In genomic region chr1:214537219-214537618, GRCh38 we compare ENCODE assay signal across 17 cellular contexts. TPM values are rescaled to one million over a fixed set of nuclear protein-coding genes. Genes with fewer than 3 reads are reported as not detected.
DNase-seq lines count a peak whose midpoint lies in the region; ATAC-seq, FAIRE-seq and TF ChIP-seq lines count a peak whose summit lies in the region.
"Had no signal": no experiment of that assay in that cellular context is flagged by ENCODE, and none has a peak within 500 bp of the region (broad histone marks: within the 10 kb centered on the region; RNA-seq: fewer than 3 reads in every experiment).

No MANE protein-coding gene starts in this region.

- WGBS in trophoblast cell (ENCODE audit: extremely low coverage, insufficient coverage, insufficient read length), result no CpG with 5 or more reads among the region's 5 CpGs

- H4K12ac ChIP-seq in trophoblast cell (ENCODE audit: low read depth, low read length), result no peak overlapping the region

- peaks cover 0 to 2% of the 10 kb centered on the region in 2 experiments for H3K4me1 ChIP-seq in trophoblast cell (ENCODE audit: control insufficient read depth in 1 of 2, insufficient read depth in 2 of 2, low read length in 2 of 2)
- H3K4me1 ChIP-seq: colonic mucosa, Peyer's patch had no signal

- no peak overlapping the region for H3K27ac Mint-ChIP-seq in activated naive CD4-positive, alpha-beta T cell treated with anti-CD3 and anti-CD28 coated beads, Interleukin-2, amount 50 U/mL, for 72 hours
- H3K27ac Mint-ChIP-seq: T-helper 1 cell treated with Interleukin-12 subunit alpha and Interleukin-12 subunit beta and Interleukin-4 antibody, amounts not matched to agents 30 μg/mL and 1 μg/mL, for 36 hours had no signal

- peaks cover 4% of the 10 kb centered on the region for H3K9me3 ChIP-seq in trophoblast cell (ENCODE audit: insufficient read depth, low read depth, low read length)
- H3K9me3 ChIP-seq: colonic mucosa, Peyer's patch, stomach had no signal

- FAIRE-seq in HTR-8/SVneo (lab: Jason Lieb, UNC) (peak; percentile 33), bronchial epithelial cell (lab: Jason Lieb, UNC) (no peak)
- FAIRE-seq: GM18507, H54 had no signal

- no peak overlapping the region for H4K8ac ChIP-seq in trophoblast cell (ENCODE audit: low read depth, low read length)

- no peak overlapping the region for H2AK5ac ChIP-seq in trophoblast cell (ENCODE audit: low read length)

- H3K79me2 ChIP-seq in trophoblast cell (ENCODE audit: control insufficient read depth, insufficient read depth, low read length, poor library complexity), result peaks cover 14% of the 10 kb centered on the region

- H3K27ac ChIP-seq in trophoblast cell (ENCODE audit: low read depth, low read length), result no peak overlapping the region
- H3K27ac ChIP-seq: colonic mucosa, KMS-11, Peyer's patch had no signal

- no peaks in the 10 kb centered on the region for H3K27me3 ChIP-seq in bronchial epithelial cell (ENCODE audit: control insufficient read depth, insufficient read depth, low read length)
- H3K27me3 ChIP-seq in trophoblast cell (ENCODE audit: insufficient read depth, low read length), result no peaks in the 10 kb centered on the region
- H3K27me3 ChIP-seq: colonic mucosa, Peyer's patch, stomach had no signal

- no peak overlapping the region for H2BK120ac ChIP-seq in trophoblast cell (ENCODE audit: insufficient read depth, low read length, poor library complexity)

- no peak overlapping the region for H3K9ac ChIP-seq in trophoblast cell (ENCODE audit: low read length)
- H3K9ac ChIP-seq: KMS-11 had no signal

- H4K91ac ChIP-seq in trophoblast cell (ENCODE audit: low read depth, low read length), result no peak overlapping the region

- H2AFZ ChIP-seq in trophoblast cell (ENCODE audit: insufficient read depth, low read length, poor library complexity), result no peak overlapping the region

- H3K4ac ChIP-seq in trophoblast cell (ENCODE audit: low read depth, low read length), result peak overlapping the region; percentile 37

- H3K18ac ChIP-seq in trophoblast cell (ENCODE audit: low read length), result no peak overlapping the region

- H3K79me1 ChIP-seq in trophoblast cell (ENCODE audit: low read length), result no peaks in the 10 kb centered on the region

- H3K23ac ChIP-seq in trophoblast cell (ENCODE audit: low read length), result no peak overlapping the region

- ATAC-seq in activated naive CD4-positive, alpha-beta T cell treated with anti-CD3 and anti-CD28 coated beads, Interleukin-2, amount 50 U/mL, for 72 hours, result no peak

- no peaks in the 10 kb centered on the region for H3K9me3 Mint-ChIP-seq in activated naive CD4-positive, alpha-beta T cell treated with anti-CD3 and anti-CD28 coated beads, Interleukin-2, amount 50 U/mL, for 72 hours
- H3K9me3 Mint-ChIP-seq: T-helper 1 cell treated with Interleukin-12 subunit alpha and Interleukin-12 subunit beta and Interleukin-4 antibody, amounts not matched to agents 30 μg/mL and 1 μg/mL, for 36 hours had no signal

- no peak overlapping the region for H3K14ac ChIP-seq in trophoblast cell (ENCODE audit: low read length)

- peaks cover 9% of the 10 kb centered on the region for H3K36me3 ChIP-seq in bronchial epithelial cell (ENCODE audit: control insufficient read depth, insufficient read depth, low read length)
- H3K36me3 ChIP-seq in trophoblast cell (ENCODE audit: control insufficient read depth in 1 of 2, insufficient read depth in 2 of 2, low read length in 2 of 2), result peaks cover 11 to 14% of the 10 kb centered on the region in 2 experiments
- H3K36me3 ChIP-seq: colonic mucosa, Peyer's patch had no signal

- no peak overlapping the region for H2BK5ac ChIP-seq in trophoblast cell (ENCODE audit: low read depth, low read length, poor library complexity)

- H3K4me2 ChIP-seq in trophoblast cell (ENCODE audit: low read length), result no peak overlapping the region
- H3K4me2 ChIP-seq: KMS-11 had no signal

- no peak overlapping the region for H3K4me3 ChIP-seq in bronchial epithelial cell (ENCODE audit: low read depth, low read length)
- no peak overlapping the region for H3K4me3 ChIP-seq in trophoblast cell (ENCODE audit: low read depth, low read length)
- H3K4me3 ChIP-seq: colonic mucosa, Peyer's patch, stomach had no signal

- H2BK12ac ChIP-seq in trophoblast cell (ENCODE audit: low read length), result no peak overlapping the region

- DNase-seq in HTR-8/SVneo (ENCODE audit: insufficient read length, low spot score), result no peak
- DNase-seq in NCI-H2107 treated with DMSO at 0.1 percent for 48 hours (lab: John Stamatoyannopoulos, UW; ENCODE audit: unreplicated experiment), result peak; percentile 76
- DNase-seq in bronchial epithelial cell (ENCODE audit: low read depth), result peak; percentile 53
- DNase-seq in trophoblast cell, result no peak
- DNase-seq in superior temporal gyrus (ENCODE audit: extremely low spot score), result no peak
- DNase-seq in NCI-H1436 treated with DMSO at 0.1 percent for 48 hours (lab: John Stamatoyannopoulos, UW), result no peak
- DNase-seq in GF-D8 (lab: John Stamatoyannopoulos, UW), result no peak
- DNase-seq in activated naive CD4-positive, alpha-beta T cell treated with anti-CD3 and anti-CD28 coated beads, Interleukin-2, amount 50 U/mL, for 72 hours (ENCODE audit: low spot score in 2 of 2), result no peak
- DNase-seq: colonic mucosa, erythroblast, nucleus accumbens, Peyer's patch, stomach had no signal

- H3K36me3 Mint-ChIP-seq in activated naive CD4-positive, alpha-beta T cell treated with anti-CD3 and anti-CD28 coated beads, Interleukin-2, amount 50 U/mL, for 72 hours, result no peaks in the 10 kb centered on the region

- TF ChIP-seq CTCF in bronchial epithelial cell (IDR thresholded peaks at IDR 0.05; ENCODE audit: insufficient read depth, low read length, severe bottlenecking), result no peak

RNA-seq across cellular contexts. Expression of gene PTPN14, which starts 14.2 kb away (rescaled TPM):
- total RNA-seq in bronchial epithelial cell, result 28.4 and 33.0 TPM in 2 replicates
- 40.3 and 40.4 TPM in 2 replicates for polyA plus RNA-seq in trophoblast cell (2013)
- total RNA-seq in activated naive CD4-positive, alpha-beta T cell treated with anti-CD3 and anti-CD28 coated beads, Interleukin-2, amount 50 U/mL, for 72 hours, result 1 to 10 TPM; 4.0 to 4.3 TPM

Comparison
In these comparisons a context has a peak if more than half of its experiments do, and no peak if none do; other contexts are left out.
1. DNase-seq: peak in NCI-H2107 treated with DMSO at 0.1 percent for 48 hours (single experiment) and bronchial epithelial cell (single experiment); none in HTR-8/SVneo (single experiment), trophoblast cell (0 of 2), superior temporal gyrus (single experiment), NCI-H1436 treated with DMSO at 0.1 percent for 48 hours (single experiment), GF-D8 (single experiment) and activated naive CD4-positive, alpha-beta T cell treated with anti-CD3 and anti-CD28 coated beads, Interleukin-2, amount 50 U/mL, for 72 hours (0 of 2).